ENCODE assay signal across 1 cellular context in the genomic region with DNA sequence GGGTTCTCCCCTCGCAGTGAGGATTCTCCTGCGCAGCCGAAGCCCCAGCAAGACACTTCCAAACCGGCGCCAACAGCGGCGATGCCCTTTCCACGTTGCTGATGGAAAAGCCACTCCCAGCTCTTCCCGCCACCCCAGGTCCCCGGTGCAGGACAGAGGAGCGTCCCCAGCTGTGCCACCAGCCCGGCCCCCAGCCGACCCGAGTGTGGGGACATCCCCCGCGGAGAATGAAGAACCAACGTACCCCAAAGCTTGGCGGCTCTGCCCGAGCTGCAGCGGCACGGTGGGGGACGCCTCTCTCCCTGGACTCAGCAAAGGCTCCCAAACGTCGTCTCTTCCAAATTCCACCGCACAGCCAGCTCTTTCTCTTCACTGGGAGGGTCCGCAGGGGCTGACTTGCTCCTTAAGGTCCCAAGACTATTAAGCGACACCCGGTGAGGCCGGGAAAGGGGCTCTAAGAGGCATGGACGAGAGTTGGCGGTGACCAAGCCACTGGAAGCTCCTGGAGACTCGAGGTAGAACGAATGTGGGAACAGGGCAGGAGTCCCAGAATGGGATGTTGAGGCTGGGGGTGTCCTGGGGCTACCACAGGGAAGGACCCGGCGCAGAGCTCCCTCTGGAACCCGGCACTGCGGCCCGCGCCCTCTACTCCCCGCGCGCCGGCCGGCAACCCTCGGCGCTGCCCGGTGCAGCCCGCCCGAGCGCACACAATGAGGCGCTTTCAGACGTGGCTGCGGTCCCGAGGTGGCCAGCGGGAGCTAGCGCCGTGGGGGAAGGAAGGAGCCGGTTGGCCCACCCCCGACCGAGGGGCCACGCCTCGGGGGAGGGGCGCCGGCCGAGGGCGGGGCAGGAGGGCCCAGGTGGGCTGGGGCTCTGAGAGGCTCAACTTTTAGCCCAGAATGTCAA.
TF ChIP-seq lines count a peak whose summit lies in the region.

CHST6 (minus strand) TSS at position 746 of the 906 bp plus-strand sequence. CDS start 15,613 bp downstream, outside the sequence.

TF ChIP-seq in K562, 482 proteins besides CTCF, POLR2A, EP300 and RAD21 (continued from another document):
- TF ChIP-seq MBD1 (CRISPR knock-in tag; IDR thresholded peaks at IDR 0.05) (no peak), ZNF507 (tag; conservative IDR thresholded peaks at IDR 0.05) (no peak), BMI1 (IDR thresholded peaks at IDR 0.05; ENCODE audit: low read length) (no peak), MCM3 (IDR thresholded peaks at IDR 0.05) (no peak), HES1 (IDR thresholded peaks at IDR 0.05; ENCODE audit: low read depth) (no peak)
- TF ChIP-seq, protein P1, sequence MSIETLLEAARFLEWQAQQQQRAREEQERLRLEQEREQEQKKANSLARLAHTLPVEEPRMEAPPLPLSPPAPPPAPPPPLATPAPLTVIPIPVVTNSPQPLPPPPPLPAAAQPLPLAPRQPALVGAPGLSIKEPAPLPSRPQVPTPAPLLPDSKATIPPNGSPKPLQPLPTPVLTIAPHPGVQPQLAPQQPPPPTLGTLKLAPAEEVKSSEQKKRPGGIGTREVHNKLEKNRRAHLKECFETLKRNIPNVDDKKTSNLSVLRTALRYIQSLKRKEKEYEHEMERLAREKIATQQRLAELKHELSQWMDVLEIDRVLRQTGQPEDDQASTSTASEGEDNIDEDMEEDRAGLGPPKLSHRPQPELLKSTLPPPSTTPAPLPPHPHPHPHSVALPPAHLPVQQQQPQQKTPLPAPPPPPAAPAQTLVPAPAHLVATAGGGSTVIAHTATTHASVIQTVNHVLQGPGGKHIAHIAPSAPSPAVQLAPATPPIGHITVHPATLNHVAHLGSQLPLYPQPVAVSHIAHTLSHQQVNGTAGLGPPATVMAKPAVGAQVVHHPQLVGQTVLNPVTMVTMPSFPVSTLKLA (conservative IDR thresholded peaks at IDR 0.05), result no peak
